In genomic region chr12:114662512-114663177, GRCh38 we compare ENCODE assay signal across 1 cellular context.
TF ChIP-seq lines count a peak whose summit lies in the region.

No MANE protein-coding gene starts in this region.

TF ChIP-seq in HCT116, 20 proteins besides CTCF, POLR2A, EP300 and RAD21 (continued from another document):
- TF ChIP-seq, protein P1, sequence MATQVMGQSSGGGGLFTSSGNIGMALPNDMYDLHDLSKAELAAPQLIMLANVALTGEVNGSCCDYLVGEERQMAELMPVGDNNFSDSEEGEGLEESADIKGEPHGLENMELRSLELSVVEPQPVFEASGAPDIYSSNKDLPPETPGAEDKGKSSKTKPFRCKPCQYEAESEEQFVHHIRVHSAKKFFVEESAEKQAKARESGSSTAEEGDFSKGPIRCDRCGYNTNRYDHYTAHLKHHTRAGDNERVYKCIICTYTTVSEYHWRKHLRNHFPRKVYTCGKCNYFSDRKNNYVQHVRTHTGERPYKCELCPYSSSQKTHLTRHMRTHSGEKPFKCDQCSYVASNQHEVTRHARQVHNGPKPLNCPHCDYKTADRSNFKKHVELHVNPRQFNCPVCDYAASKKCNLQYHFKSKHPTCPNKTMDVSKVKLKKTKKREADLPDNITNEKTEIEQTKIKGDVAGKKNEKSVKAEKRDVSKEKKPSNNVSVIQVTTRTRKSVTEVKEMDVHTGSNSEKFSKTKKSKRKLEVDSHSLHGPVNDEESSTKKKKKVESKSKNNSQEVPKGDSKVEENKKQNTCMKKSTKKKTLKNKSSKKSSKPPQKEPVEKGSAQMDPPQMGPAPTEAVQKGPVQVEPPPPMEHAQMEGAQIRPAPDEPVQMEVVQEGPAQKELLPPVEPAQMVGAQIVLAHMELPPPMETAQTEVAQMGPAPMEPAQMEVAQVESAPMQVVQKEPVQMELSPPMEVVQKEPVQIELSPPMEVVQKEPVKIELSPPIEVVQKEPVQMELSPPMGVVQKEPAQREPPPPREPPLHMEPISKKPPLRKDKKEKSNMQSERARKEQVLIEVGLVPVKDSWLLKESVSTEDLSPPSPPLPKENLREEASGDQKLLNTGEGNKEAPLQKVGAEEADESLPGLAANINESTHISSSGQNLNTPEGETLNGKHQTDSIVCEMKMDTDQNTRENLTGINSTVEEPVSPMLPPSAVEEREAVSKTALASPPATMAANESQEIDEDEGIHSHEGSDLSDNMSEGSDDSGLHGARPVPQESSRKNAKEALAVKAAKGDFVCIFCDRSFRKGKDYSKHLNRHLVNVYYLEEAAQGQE (IDR thresholded peaks at IDR 0.05; ENCODE audit: low read depth) = no peak
